Comparison of ENCODE assay signal across 7 cellular contexts in the genomic region with DNA sequence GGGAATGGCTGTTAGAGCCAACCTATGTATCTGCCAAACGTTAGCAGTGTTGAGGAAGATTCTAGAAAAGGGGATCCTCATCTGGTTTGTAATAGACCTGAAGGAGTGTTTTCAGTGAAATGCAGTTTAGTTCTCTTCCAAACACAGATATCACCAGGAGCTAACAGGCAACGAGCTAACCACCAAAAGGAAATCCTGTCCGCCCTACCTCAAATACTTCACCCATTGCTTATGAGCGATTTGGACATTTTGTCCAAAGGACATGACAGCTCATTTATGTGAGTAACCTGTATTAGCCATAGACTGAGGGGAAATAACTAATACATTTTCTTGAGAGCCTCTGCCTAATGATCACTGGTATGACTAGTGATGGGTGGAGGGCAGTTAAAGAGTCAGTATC. TPM values are rescaled to one million over a fixed set of nuclear protein-coding genes. Genes with fewer than 3 reads are reported as not detected.
DNase-seq lines count a peak whose midpoint lies in the region; ATAC-seq and TF ChIP-seq lines count a peak whose summit lies in the region.

No MANE protein-coding gene starts in this region.

- H3K4me3 Mint-ChIP-seq in H9 (peak overlapping the region; percentile 81 to 87), progenitor cell of endocrine pancreas (ENCODE audit: low read depth) (peak overlapping the region; percentile 81)

- H3K4me2 ChIP-seq in H9 (ENCODE audit: insufficient read depth, insufficient read length, low read length), result peak overlapping the region; percentile 43

- H3K9me3 ChIP-seq in H9 (ENCODE audit: control insufficient read depth, low read depth, low read length) (no peaks in the 10 kb centered on the region), SK-N-MC (ENCODE audit: low read depth, low read length) (no peaks in the 10 kb centered on the region)

- no CpG with 5 or more reads among the region's 4 CpGs for WGBS in H9 (ENCODE audit: extremely low coverage, insufficient read length, low lambda C conversion rate)

- no peak overlapping the region for H2BK12ac ChIP-seq in H9 (ENCODE audit: insufficient read length, low read depth, low read length)

- H3K18ac ChIP-seq in H9 (ENCODE audit: insufficient read length, low read depth, low read length), result no peak overlapping the region

- H3K27me3 Mint-ChIP-seq in H9 (ENCODE audit: low read depth), result peaks cover 19% of the 10 kb centered on the region
- no peaks in the 10 kb centered on the region for H3K27me3 Mint-ChIP-seq in progenitor cell of endocrine pancreas

- peak; percentile 11 for ATAC-seq in esophagus mucosa
- ATAC-seq in GM18498 (IDR thresholded peaks at IDR 0.05; ENCODE audit: unreplicated experiment), result no peak

- no peak overlapping the region for H4K91ac ChIP-seq in H9 (ENCODE audit: insufficient read length, low read depth, low read length)

- TF ChIP-seq CTCF in H9 (conservative IDR thresholded peaks at IDR 0.05) (no peak), progenitor cell of endocrine pancreas (IDR thresholded peaks at IDR 0.05; ENCODE audit: unreplicated experiment) (no peak)

- peak overlapping the region in 1 of 3 experiments; percentile 91; a peak in 2 of 7 replicates for H3K27ac Mint-ChIP-seq in H9
- peak overlapping the region; percentile 91 for H3K27ac Mint-ChIP-seq in progenitor cell of endocrine pancreas

- H3K4me1 ChIP-seq in H9 (ENCODE audit: insufficient read depth, low read length), result peaks cover 4% of the 10 kb centered on the region; the same call in 1 of the 2 replicates

- H3K27me3 ChIP-seq in H9 (ENCODE audit: insufficient read depth, low read length), result no peaks in the 10 kb centered on the region

- no peaks in the 10 kb centered on the region for H3K79me2 ChIP-seq in H9 (ENCODE audit: insufficient read depth, low read length)

- no peaks in the 10 kb centered on the region for H3K36me3 ChIP-seq in SK-N-MC (ENCODE audit: insufficient read depth, low read length)

- H3K9ac ChIP-seq in H9 (ENCODE audit: extremely low read depth, insufficient read length, low read length) (no peak overlapping the region), SK-N-MC (ENCODE audit: insufficient read length) (peak overlapping the region; percentile 68)

- no peak overlapping the region for H3K23ac ChIP-seq in H9 (ENCODE audit: insufficient read length, low read depth, low read length)

- no peak overlapping the region for H2BK20ac ChIP-seq in H9 (ENCODE audit: low read depth, low read length, poor library complexity, severe bottlenecking)

- H3K9me3 Mint-ChIP-seq in H9 (no peaks in the 10 kb centered on the region), progenitor cell of endocrine pancreas (ENCODE audit: low read depth) (no peaks in the 10 kb centered on the region)

- H3K23me2 ChIP-seq in H9 (ENCODE audit: insufficient read length, low read depth, low read length, poor library complexity, severe bottlenecking), result peaks cover 5% of the 10 kb centered on the region

- no peak overlapping the region for H2BK120ac ChIP-seq in H9 (ENCODE audit: low read depth, low read length, poor library complexity, severe bottlenecking)

- DNase-seq in H9 (no peak), SK-N-MC (ENCODE audit: low read depth, low spot score) (no peak), progenitor cell of endocrine pancreas (ENCODE audit: low spot score, unreplicated experiment) (no peak), NCI-H1048 (lab: John Stamatoyannopoulos, UW) (no peak), ecto neural progenitor cell (ENCODE audit: low spot score) (no peak)

- H3K79me1 ChIP-seq in H9 (ENCODE audit: insufficient read depth, low read depth, low read length, poor library complexity, severe bottlenecking), result no peaks in the 10 kb centered on the region

- no peak overlapping the region for H2AFZ ChIP-seq in H9 (ENCODE audit: low read length)

- H3K36me3 Mint-ChIP-seq in H9 (ENCODE audit: insufficient read depth in 1 of 3, low read depth in 3 of 3) (no peaks in the 10 kb centered on the region; a peak in 1 of 7 replicates), progenitor cell of endocrine pancreas (ENCODE audit: insufficient read depth) (peaks cover 5% of the 10 kb centered on the region)

- H2AK5ac ChIP-seq in H9 (ENCODE audit: insufficient read length, low read length), result no peak overlapping the region

- H4K8ac ChIP-seq in H9 (replicated peaks; ENCODE audit: insufficient read length, low read depth, low read length), result no peak overlapping the region

- H4K5ac ChIP-seq in H9 (ENCODE audit: insufficient read length, low read depth, low read length), result no peak overlapping the region

- peak overlapping the region; percentile 75 for H3K4me3 ChIP-seq in SK-N-MC

- H3T11ph ChIP-seq in H9 (ENCODE audit: low read length), result no peak overlapping the region

- H3K14ac ChIP-seq in H9 (ENCODE audit: insufficient read depth, low read length), result no peak overlapping the region

- H3K27ac ChIP-seq in H9 (ENCODE audit: insufficient read length, low read depth, low read length) (no peak overlapping the region), SK-N-MC (peak overlapping the region; percentile 82)

- no peaks in the 10 kb centered on the region for H4K20me1 ChIP-seq in H9 (ENCODE audit: control insufficient read depth, insufficient read depth, insufficient read length)

- no peak overlapping the region for H3K56ac ChIP-seq in H9 (ENCODE audit: insufficient read length, low read depth, low read length)

- no peak overlapping the region for H2BK5ac ChIP-seq in H9 (ENCODE audit: insufficient read length, low read length)

- peaks cover 29 to 31% of the 10 kb centered on the region in 2 experiments for H3K4me1 Mint-ChIP-seq in H9
- peaks cover 47% of the 10 kb centered on the region for H3K4me1 Mint-ChIP-seq in progenitor cell of endocrine pancreas (ENCODE audit: low read depth)

- no peak overlapping the region for H3K4ac ChIP-seq in H9 (ENCODE audit: low read depth, low read length)

- no peak overlapping the region for H2BK15ac ChIP-seq in H9 (ENCODE audit: low read depth, low read length)

RNA-seq across cellular contexts. Expression of a gene that starts 0.7 kb away (rescaled TPM):
- total RNA-seq in H9 (2021) (not detected in 2 replicates), esophagus mucosa (1.1 TPM), progenitor cell of endocrine pancreas (0.69 and 1.1 TPM in 2 replicates)

RNA-seq across cellular contexts. Expression of a gene that starts 34.9 kb away (rescaled TPM):
- total RNA-seq in H9 (2021) (91.5 and 93.2 TPM in 2 replicates), esophagus mucosa (319 TPM), progenitor cell of endocrine pancreas (214 and 218 TPM in 2 replicates)
